Comparison of ENCODE assay signal across 8 cellular contexts in genomic region chr1:225923381-225923691, GRCh38. TPM values are rescaled to one million over a fixed set of nuclear protein-coding genes. Genes with fewer than 3 reads are reported as not detected.
A peak's percentile ranks its signal among the peaks of the same experiment; 100 is the strongest.
DNase-seq lines count a peak whose midpoint lies in the region; ATAC-seq and TF ChIP-seq lines count a peak whose summit lies in the region.

No MANE protein-coding gene starts in this region.

- H3K27me3 Mint-ChIP-seq in progenitor cell of endocrine pancreas: no peaks in the 10 kb centered on the region

- no peaks in the 10 kb centered on the region for H3K9me2 ChIP-seq in DOHH2 (replicated peaks; ENCODE audit: control insufficient read depth, low read length)

- peaks cover 29% of the 10 kb centered on the region for H3K79me2 ChIP-seq in DOHH2 (ENCODE audit: control insufficient read depth, low read length)

- H3F3A ChIP-seq in DOHH2 (ENCODE audit: control insufficient read depth, insufficient read depth): no peaks in the 10 kb centered on the region

- H3K9me3 ChIP-seq in DOHH2 (ENCODE audit: control insufficient read depth, insufficient read depth, low read length) (no peaks in the 10 kb centered on the region), RWPE2 (ENCODE audit: severe bottlenecking) (no peaks in the 10 kb centered on the region)

- no peak for TF ChIP-seq CTCF in DOHH2 (IDR thresholded peaks at IDR 0.05; ENCODE audit: low read depth, low read length, poor library complexity, severe bottlenecking)
- TF ChIP-seq CTCF in RWPE2 (IDR thresholded peaks at IDR 0.05; ENCODE audit: poor library complexity, severe bottlenecking): no peak
- no peak for TF ChIP-seq CTCF in fibroblast of the aortic adventitia (IDR thresholded peaks at IDR 0.05; ENCODE audit: insufficient read depth, low read length)
- no peak for TF ChIP-seq CTCF in progenitor cell of endocrine pancreas (IDR thresholded peaks at IDR 0.05; ENCODE audit: unreplicated experiment)

- ATAC-seq in RWPE2 (ENCODE audit: low read depth): no peak
- no peak for ATAC-seq in GM18868 (IDR thresholded peaks at IDR 0.05; ENCODE audit: unreplicated experiment)

- DNase-seq in RWPE2 (ENCODE audit: low spot score) (no peak), fibroblast of the aortic adventitia (ENCODE audit: low read depth) (no peak), progenitor cell of endocrine pancreas (ENCODE audit: low spot score, unreplicated experiment) (no peak), 8988T (no peak), T1000 (lab: John Stamatoyannopoulos, UW) (no peak), CD1c-positive myeloid dendritic cell (ENCODE audit: extremely low spot score) (no peak)

- peak overlapping the region; percentile 96 for H3K27ac Mint-ChIP-seq in progenitor cell of endocrine pancreas

- H3K27me3 ChIP-seq in DOHH2 (ENCODE audit: control insufficient read depth, low read length) (no peaks in the 10 kb centered on the region), RWPE2 (ENCODE audit: insufficient read depth, poor library complexity, severe bottlenecking) (no peaks in the 10 kb centered on the region)

- H3K4me3 Mint-ChIP-seq in progenitor cell of endocrine pancreas (ENCODE audit: low read depth): peak overlapping the region; percentile 93

- no peaks in the 10 kb centered on the region for H3K9me3 Mint-ChIP-seq in progenitor cell of endocrine pancreas (ENCODE audit: low read depth)

- H3K27ac ChIP-seq in DOHH2 (ENCODE audit: low read depth, low read length) (peak overlapping the region; percentile 80), RWPE2 (ENCODE audit: poor library complexity, severe bottlenecking) (peak overlapping the region; percentile 77)

- H3K4me1 ChIP-seq in DOHH2 (ENCODE audit: control insufficient read depth, low read length) (peaks cover 22% of the 10 kb centered on the region), RWPE2 (ENCODE audit: insufficient read depth, poor library complexity, severe bottlenecking) (peaks cover 19% of the 10 kb centered on the region)

- no peaks in the 10 kb centered on the region for H4K20me1 ChIP-seq in DOHH2 (ENCODE audit: control insufficient read depth, insufficient read depth, low read depth, low read length)

- peaks cover 47% of the 10 kb centered on the region for H3K36me3 ChIP-seq in DOHH2 (ENCODE audit: control insufficient read depth, low read length)
- peaks cover 25% of the 10 kb centered on the region for H3K36me3 ChIP-seq in RWPE2 (ENCODE audit: low read depth)

- peaks cover 6% of the 10 kb centered on the region for H3K4me1 Mint-ChIP-seq in progenitor cell of endocrine pancreas (ENCODE audit: low read depth)

- peak overlapping the region; percentile 92 for H3K4me2 ChIP-seq in DOHH2 (ENCODE audit: low read length)

- H3K4me3 ChIP-seq in DOHH2 (ENCODE audit: low read length) (peak overlapping the region; percentile 99), RWPE2 (ENCODE audit: severe bottlenecking) (peak overlapping the region; percentile 57), fibroblast of the aortic adventitia (ENCODE audit: low read depth, low read length) (peak overlapping the region; percentile 93)

- H3K36me3 Mint-ChIP-seq in progenitor cell of endocrine pancreas (ENCODE audit: insufficient read depth): peaks cover 9% of the 10 kb centered on the region

RNA-seq across cellular contexts. Expression of gene PYCR2, which starts 0.7 kb away (rescaled TPM):
- total RNA-seq in fibroblast of the aortic adventitia (ENCODE audit: low replicate concordance) (13.9 and 34.3 TPM in 2 replicates), progenitor cell of endocrine pancreas (54.5 and 54.8 TPM in 2 replicates)

RNA-seq across cellular contexts. Expression of gene LEFTY2, which starts 17.7 kb away (rescaled TPM):
- total RNA-seq in fibroblast of the aortic adventitia (ENCODE audit: low replicate concordance) (0.09 TPM in 1 of 2 replicates, not detected in the other), progenitor cell of endocrine pancreas (0.22 and 0.51 TPM in 2 replicates)

RNA-seq across cellular contexts. Expression of gene LEFTY1, which starts 34.4 kb away (rescaled TPM):
- total RNA-seq in fibroblast of the aortic adventitia (ENCODE audit: low replicate concordance): not detected in 2 replicates
- total RNA-seq in progenitor cell of endocrine pancreas: 22.9 and 26.0 TPM in 2 replicates

RNA-seq across cellular contexts. Expression of gene TMEM63A, which starts 41.2 kb away (rescaled TPM):
- total RNA-seq in fibroblast of the aortic adventitia (ENCODE audit: low replicate concordance) (21.4 and 26.4 TPM in 2 replicates), progenitor cell of endocrine pancreas (236 and 246 TPM in 2 replicates)

Comparison
In these comparisons a context has a peak if more than half of its experiments do, and no peak if none do; other contexts are left out.
1. RNA of gene LEFTY1, which starts 34.4 kb away (total RNA-seq): 22.9 to 26.0 TPM in progenitor cell of endocrine pancreas; not detected in fibroblast of the aortic adventitia; every median in the first group is over 10 times any median in the second.
2. Peak in every context shown above with its lines, with median percentiles within 50 percentile points of each other: H3K4me3 ChIP-seq.